Comparison of ENCODE assay signal across 2 cellular contexts in genomic region chr2:64345998-64346397, GRCh38.
TF ChIP-seq lines count a peak whose summit lies in the region.

No MANE protein-coding gene starts in this region.

TF ChIP-seq in A549, 52 proteins besides CTCF, POLR2A, EP300 and RAD21 (continued from another document):
- TF ChIP-seq MAFK (IDR thresholded peaks at IDR 0.05; ENCODE audit: partially characterized antibody) (peak; percentile 84), SREBF2 (IDR thresholded peaks at IDR 0.05) (no peak)

TF ChIP-seq in H1, 55 proteins besides CTCF, POLR2A, EP300 and RAD21 (continued from another document):
- TF ChIP-seq ZNF274 (IDR thresholded peaks at IDR 0.05; ENCODE audit: borderline replicate concordance, extremely low read depth, low read length) (no peak), BRCA1 (IDR thresholded peaks at IDR 0.05; ENCODE audit: low read depth, low read length) (no peak), YY1 (IDR thresholded peaks at IDR 0.05; ENCODE audit: low read depth, low read length) (no peak), KDM5A (IDR thresholded peaks at IDR 0.05; ENCODE audit: low read length) (no peak), ASH2L (IDR thresholded peaks at IDR 0.05; ENCODE audit: low read length) (no peak), CEBPB (IDR thresholded peaks at IDR 0.05; ENCODE audit: low read depth, low read length) (no peak), TAF1 (IDR thresholded peaks at IDR 0.05; ENCODE audit: low read depth, low read length) (no peak)
